In genomic region chr10:125231813-125232475, GRCh38 we compare ENCODE assay signal across 23 cellular contexts.
DNase-seq lines count a peak whose midpoint lies in the region; ATAC-seq and TF ChIP-seq lines count a peak whose summit lies in the region.
"Had no signal": no experiment of that assay in that cellular context is flagged by ENCODE, and none has a peak within 500 bp of the region (broad histone marks: within the 10 kb centered on the region; RNA-seq: fewer than 3 reads in every experiment).

No MANE protein-coding gene starts in this region.

- no peaks in the 10 kb centered on the region for H3F3A ChIP-seq in SK-N-SH (replicated peaks; ENCODE audit: insufficient read depth)

- H3K9ac ChIP-seq in HCT116 (ENCODE audit: low read length): peak overlapping the region; percentile 47
- peak overlapping the region; percentile 33; the same call in 1 of the 2 replicates for H3K9ac ChIP-seq in SK-N-SH
- peak overlapping the region; percentile 20 for H3K9ac ChIP-seq in trophoblast cell (ENCODE audit: low read length)

- H3K9me3 ChIP-seq in HCT116 (ENCODE audit: control insufficient read depth in 1 of 2, insufficient read depth in 1 of 2, low read depth in 1 of 2, low read length in 2 of 2): no peaks in the 10 kb centered on the region; a peak in 1 of 4 replicates
- H3K9me3 ChIP-seq in SK-N-SH: no peaks in the 10 kb centered on the region
- H3K9me3 ChIP-seq in trophoblast cell (ENCODE audit: insufficient read depth, low read depth, low read length): no peaks in the 10 kb centered on the region
- H3K9me3 ChIP-seq: gastrocnemius medialis, mucosa of descending colon, thyroid gland had no signal

- peak; percentile 29 for ATAC-seq in HCT116
- ATAC-seq in esophagus mucosa: peak; percentile 33
- ATAC-seq in HG03097 (IDR thresholded peaks at IDR 0.05; ENCODE audit: low FRiP score, unreplicated experiment): no peak
- ATAC-seq: activated T-helper 17 cell treated with anti-CD3 and anti-CD28 coated beads, Interleukin-2, amount 50 U/mL, for 72 hours; left ventricle myocardium superior; stimulated activated naive CD8-positive, alpha-beta T cell treated with anti-CD3 and anti-CD28 coated beads, Interleukin-15, Interleukin-2, amounts not matched to agents 100 U/mL and 50 U/mL, for 24 hours had no signal

- H3K4me2 ChIP-seq in HCT116 (ENCODE audit: low read length): peak overlapping the region; percentile 75
- peak overlapping the region; percentile 66 for H3K4me2 ChIP-seq in SK-N-SH
- no peak overlapping the region for H3K4me2 ChIP-seq in trophoblast cell (ENCODE audit: low read length)

- H4K8ac ChIP-seq in trophoblast cell (ENCODE audit: low read depth, low read length): no peak overlapping the region

- H2BK5ac ChIP-seq in trophoblast cell (ENCODE audit: low read depth, low read length, poor library complexity): no peak overlapping the region

- no peaks in the 10 kb centered on the region for H3K79me2 ChIP-seq in HCT116 (ENCODE audit: insufficient read depth, low read length)
- no peaks in the 10 kb centered on the region for H3K79me2 ChIP-seq in SK-N-SH (ENCODE audit: insufficient read depth)
- H3K79me2 ChIP-seq in trophoblast cell (ENCODE audit: control insufficient read depth, insufficient read depth, low read length, poor library complexity): no peaks in the 10 kb centered on the region

- no peak overlapping the region for H3K18ac ChIP-seq in trophoblast cell (ENCODE audit: low read length)

- TSS peak; percentile 76 for BruUV-seq in HCT116 (replicated peaks; lab: Mats Ljungman, UMichigan)

- RAD21 ChIA-PET in HCT116 (lab: Charles Lee; ENCODE audit: low non-redundant PET in 1 of 2, low total read pairs in 2 of 2, uncharacterized antibody in 2 of 2, unreplicated experiment in 2 of 2): no interaction called here

- no peaks in the 10 kb centered on the region for H3K36me3 ChIP-seq in HCT116 (ENCODE audit: control insufficient read depth in 1 of 2, insufficient read depth in 2 of 2, low read length in 2 of 2)
- H3K36me3 ChIP-seq in SK-N-SH (replicated peaks in 1 of 2; ENCODE audit: control insufficient read depth in 1 of 2, insufficient read depth in 2 of 2, low read length in 1 of 2): no peaks in the 10 kb centered on the region
- no peaks in the 10 kb centered on the region for H3K36me3 ChIP-seq in trophoblast cell (ENCODE audit: control insufficient read depth in 1 of 2, insufficient read depth in 2 of 2, low read length in 2 of 2)
- H3K36me3 ChIP-seq: gastrocnemius medialis, thyroid gland had no signal

- no peak overlapping the region for H4K12ac ChIP-seq in trophoblast cell (ENCODE audit: low read depth, low read length)

- H2BK12ac ChIP-seq in trophoblast cell (ENCODE audit: low read length): peak overlapping the region; percentile 16

- no peak overlapping the region for H3K4ac ChIP-seq in trophoblast cell (ENCODE audit: low read depth, low read length)

- H4K20me1 ChIP-seq in HCT116 (ENCODE audit: insufficient read depth) (no peaks in the 10 kb centered on the region), SK-N-SH (ENCODE audit: insufficient read depth) (no peaks in the 10 kb centered on the region)

- TF ChIP-seq EP300 in SK-N-SH (IDR thresholded peaks at IDR 0.05; ENCODE audit: borderline replicate concordance in 1 of 2, low read depth in 1 of 2, low read length in 1 of 2): no peak

- TF ChIP-seq CTCF in HCT116 (IDR thresholded peaks at IDR 0.05 in 2 of 3, conservative IDR thresholded peaks at IDR 0.05 in 1 of 3; ENCODE audit: borderline replicate concordance in 1 of 3, insufficient read depth in 1 of 3, low read depth in 2 of 3, low read length in 2 of 3) (no peak), SK-N-SH (IDR thresholded peaks at IDR 0.05) (no peak)

- intact Hi-C loops in HCT116 (cut with micrococcal nuclease): no loop called here

- CTCF ChIA-PET in HCT116 (lab: Charles Lee): no interaction called here
- CTCF ChIA-PET in SK-N-SH (lab: Yijun Ruan, JAX): interaction anchor here (0.8 kb wide), 1 partner anchor 111 kb away, joined by 3 read pairs; no protein-coding TSS in a partner anchor

- peak overlapping the region; percentile 0 for H2BK120ac ChIP-seq in trophoblast cell (ENCODE audit: insufficient read depth, low read length, poor library complexity)

- no peaks in the 10 kb centered on the region for H3K9me2 ChIP-seq in HCT116 (ENCODE audit: insufficient read depth)
- no peaks in the 10 kb centered on the region for H3K9me2 ChIP-seq in SK-N-SH

- H3K79me1 ChIP-seq in trophoblast cell (ENCODE audit: low read length): peaks cover 5% of the 10 kb centered on the region

- H3K14ac ChIP-seq in trophoblast cell (ENCODE audit: low read length): no peak overlapping the region

- H3K27me3 ChIP-seq in HCT116 (ENCODE audit: insufficient read depth, low read length): 0 out of 2 replicates have a peak, but pooled peaks cover 3% of the 10 kb centered on the region
- H3K27me3 ChIP-seq in SK-N-SH (ENCODE audit: insufficient read depth): no peaks in the 10 kb centered on the region
- H3K27me3 ChIP-seq in trophoblast cell (ENCODE audit: insufficient read depth, low read length): no peaks in the 10 kb centered on the region
- H3K27me3 ChIP-seq: gastrocnemius medialis, thyroid gland had no signal

- POLR2A ChIA-PET in HCT116 (lab: Charles Lee): no interaction called here
- POLR2A ChIA-PET in SK-N-SH (lab: Yijun Ruan, JAX): no interaction called here

- no peak overlapping the region for H2AK5ac ChIP-seq in trophoblast cell (ENCODE audit: low read length)

- 87% methylated on average over 9 of the region's 9 CpGs for WGBS in SK-N-SH (ENCODE audit: low lambda C conversion rate)
- no CpG with 5 or more reads among the region's 9 CpGs for WGBS in trophoblast cell (ENCODE audit: extremely low coverage, insufficient coverage, insufficient read length)

- no peak for TF ChIP-seq RAD21 in HCT116 (IDR thresholded peaks at IDR 0.05; ENCODE audit: low read depth)
- no peak for TF ChIP-seq RAD21 in SK-N-SH (IDR thresholded peaks at IDR 0.05; ENCODE audit: low read length)

- no peak for DNase-seq in HCT116 (ENCODE audit: low read depth, low spot score)
- no peak for DNase-seq in SK-N-SH
- no peak for DNase-seq in trophoblast cell
- DNase-seq in activated naive CD4-positive, alpha-beta T cell treated with Interleukin-2 at 50 U/mL for 16 hours: no peak
- DNase-seq in HT-29 (ENCODE audit: low spot score): no peak
- DNase-seq in activated T-cell treated with anti-CD3 and anti-CD28 coated beads for 4 hours: no peak
- DNase-seq: activated B cell treated with CpG ODN at 0.5 μM for 24 hours; activated CD4-positive, alpha-beta T cell treated with anti-CD3 and anti-CD28 coated beads, Interleukin-2, amount 50 U/mL, for 4 hours; activated naive CD8-positive, alpha-beta T cell treated with anti-CD3 and anti-CD28 coated beads for 36 hours; cerebellar nuclear complex; hypothalamus; left ventricle myocardium superior; mucosa of descending colon; NCI-H1048; NCI-H187; NCI-H526 treated with DMSO at 0.1 percent for 48 hours; stimulated activated CD4-positive, alpha-beta T cell treated with anti-CD3 and anti-CD28 coated beads, Interleukin-15, amount 100 ng/mL, for 24 hours; stimulated activated naive CD8-positive, alpha-beta T cell treated with anti-CD3 and anti-CD28 coated beads, Interleukin-15, Interleukin-2, amounts not matched to agents 100 U/mL and 50 U/mL, for 24 hours; thyroid gland had no signal

- H3K4me3 ChIP-seq in HCT116 (replicated peaks in 1 of 2; ENCODE audit: low read depth in 1 of 2, low read length in 2 of 2) (peak overlapping the region; percentile 16 to 36), SK-N-SH (ENCODE audit: low read depth in 2 of 2, low read length in 1 of 2) (peak overlapping the region in 1 of 2 experiments; percentile 37; a peak in 2 of 4 replicates), trophoblast cell (ENCODE audit: low read depth, low read length) (no peak overlapping the region)
- H3K4me3 ChIP-seq: gastrocnemius medialis, mucosa of descending colon, thyroid gland had no signal

- H2AFZ ChIP-seq in HCT116 (ENCODE audit: low read depth, low read length, poor library complexity, severe bottlenecking): peak overlapping the region; percentile 56
- H2AFZ ChIP-seq in SK-N-SH (ENCODE audit: low read depth): peak overlapping the region; percentile 44; the same call in 1 of the 2 replicates
- no peak overlapping the region for H2AFZ ChIP-seq in trophoblast cell (ENCODE audit: insufficient read depth, low read length, poor library complexity)

- no peak overlapping the region for H3K23ac ChIP-seq in trophoblast cell (ENCODE audit: low read length)

- H4K91ac ChIP-seq in trophoblast cell (ENCODE audit: low read depth, low read length): peak overlapping the region; percentile 47

- no peak for TF ChIP-seq POLR2A in HCT116 (IDR thresholded peaks at IDR 0.05; ENCODE audit: borderline replicate concordance, extremely low read depth, insufficient read depth, insufficient read length)

- H3K4me1 ChIP-seq in HCT116 (ENCODE audit: control insufficient read depth in 1 of 2, insufficient read depth in 2 of 2, low read length in 2 of 2) (peaks cover 14 to 43% of the 10 kb centered on the region in 2 experiments), SK-N-SH (ENCODE audit: control insufficient read depth in 1 of 2, insufficient read depth in 2 of 2, low read depth in 1 of 2, low read length in 1 of 2) (peaks cover 0 to 10% of the 10 kb centered on the region in 2 experiments; a peak in 2 of 4 replicates), trophoblast cell (ENCODE audit: control insufficient read depth in 1 of 2, insufficient read depth in 2 of 2, low read length in 2 of 2) (peaks cover 6 to 15% of the 10 kb centered on the region in 2 experiments)
- H3K4me1 ChIP-seq: gastrocnemius medialis, thyroid gland had no signal

- H3K27ac ChIP-seq in HCT116 (ENCODE audit: low read depth, low read length): peak overlapping the region; percentile 16; the same call in 1 of the 2 replicates
- peak overlapping the region in 1 of 2 experiments; percentile 63; a peak in 2 of 4 replicates for H3K27ac ChIP-seq in SK-N-SH (ENCODE audit: low read depth in 2 of 2, low read length in 1 of 2)
- H3K27ac ChIP-seq in trophoblast cell (ENCODE audit: low read depth, low read length): no peak overlapping the region
- H3K27ac ChIP-seq: gastrocnemius medialis, thyroid gland had no signal

TF ChIP-seq in HCT116, 20 proteins besides CTCF, POLR2A, EP300 and RAD21 (continues in another document):
- TF ChIP-seq EGR1 (IDR thresholded peaks at IDR 0.05; ENCODE audit: low read depth) (no peak), SP1 (IDR thresholded peaks at IDR 0.05; ENCODE audit: low read depth) (no peak)

TF ChIP-seq in SK-N-SH, 30 proteins besides CTCF, POLR2A, EP300 and RAD21 (continues in another document):
- TF ChIP-seq CHD2 (IDR thresholded peaks at IDR 0.05; ENCODE audit: low read length, partially characterized antibody) (no peak), USF2 (IDR thresholded peaks at IDR 0.05; ENCODE audit: borderline replicate concordance, low read depth, low read length) (no peak), RFX5 (IDR thresholded peaks at IDR 0.05; ENCODE audit: low read length) (no peak)
